Comparison of ENCODE assay signal across 20 cellular contexts in genomic region chr3:149678365-149678948, GRCh38. TPM values are rescaled to one million over a fixed set of nuclear protein-coding genes. Genes with fewer than 3 reads are reported as not detected.
DNase-seq lines count a peak whose midpoint lies in the region; ATAC-seq and TF ChIP-seq lines count a peak whose summit lies in the region.
"Had no signal": no experiment of that assay in that cellular context is flagged by ENCODE, and none has a peak within 500 bp of the region (broad histone marks: within the 10 kb centered on the region; RNA-seq: fewer than 3 reads in every experiment).

No MANE protein-coding gene starts in this region.

- H3K4me1 Mint-ChIP-seq in glutamatergic neuron (ENCODE audit: low read depth, unreplicated experiment), result peaks cover 4% of the 10 kb centered on the region

- H3K27ac ChIP-seq in PC-9 (peak overlapping the region; percentile 45; the same call in 1 of the 2 replicates), gastroesophageal sphincter (no peak overlapping the region)
- H3K27ac ChIP-seq: adrenal gland, left lung, ovary, thyroid gland, VCaP had no signal

- H3K9me3 ChIP-seq in PC-9 (ENCODE audit: insufficient read depth, low read depth) (no peaks in the 10 kb centered on the region; the same call in 1 of the 2 replicates), gastroesophageal sphincter (no peaks in the 10 kb centered on the region)
- H3K9me3 ChIP-seq: adrenal gland, left lung, ovary, thyroid gland had no signal

- H3F3A ChIP-seq in PC-9 (ENCODE audit: insufficient read depth, low read depth), result peaks cover 12% of the 10 kb centered on the region

- H3K4me1 ChIP-seq in PC-9 (replicated peaks; ENCODE audit: insufficient read depth) (peaks cover 17% of the 10 kb centered on the region), gastroesophageal sphincter (no peaks in the 10 kb centered on the region)
- H3K4me1 ChIP-seq: adrenal gland, left lung, thyroid gland had no signal

- in situ Hi-C loops in KBM-7 (cut with MboI; ENCODE audit: low pct_unique_long_range_greater_than_20kb, low sequenced_read_pairs), result no loop called here

- POLR2A ChIA-PET in HEK293T (lab: Yijun Ruan, JAX) (no interaction called here), PC-9 (lab: Charles Lee; ENCODE audit: unreplicated experiment) (interaction anchor here (0.5 kb wide), 1 partner anchor 20 kb away, joined by 5 read pairs; no protein-coding TSS in a partner anchor)

- ATAC-seq in gastroesophageal sphincter, result no peak
- ATAC-seq: left lung had no signal

- H3K27me3 Mint-ChIP-seq in glutamatergic neuron (ENCODE audit: unreplicated experiment), result peaks cover 1% of the 10 kb centered on the region

- peak overlapping the region; percentile 37; the same call in 1 of the 2 replicates for H3K4me2 ChIP-seq in PC-9
- H3K4me2 ChIP-seq: smooth muscle cell had no signal

- CTCF ChIA-PET in HEK293T (lab: Yijun Ruan, JAX), result no interaction called here
- CTCF ChIA-PET in PC-9 (lab: Charles Lee), result no interaction called here

- intact Hi-C loops in PC-9 (cut with micrococcal nuclease; ENCODE audit: unreplicated experiment), result no loop called here

- H3K4me3 ChIP-seq in PC-9, result no peak overlapping the region
- no peak overlapping the region for H3K4me3 ChIP-seq in gastroesophageal sphincter
- H3K4me3 ChIP-seq: adrenal gland, left lung, ovary, smooth muscle cell, thyroid gland had no signal

- no peaks in the 10 kb centered on the region for H3K36me3 Mint-ChIP-seq in glutamatergic neuron (ENCODE audit: unreplicated experiment)

- H4K20me1 ChIP-seq in PC-9 (ENCODE audit: insufficient read depth), result no peaks in the 10 kb centered on the region

- TF ChIP-seq EP300 in gastroesophageal sphincter (IDR thresholded peaks at IDR 0.05), result no peak

- no peak overlapping the region for H3K4me3 Mint-ChIP-seq in glutamatergic neuron (ENCODE audit: unreplicated experiment)
- H3K4me3 Mint-ChIP-seq: activated T-helper 1 cell treated with anti-CD3 and anti-CD28 coated beads, Interleukin-12 subunit alpha, Interleukin-12 subunit beta, Interleukin-2, Interleukin-4 antibody, amounts not matched to agents 30 ng/mL and 10 ng/mL and 1 ng/mL, durations not matched to agents 14 hours and 24 hours and 36 hours had no signal

- TF ChIP-seq CTCF in PC-9 (conservative IDR thresholded peaks at IDR 0.05) (no peak), glutamatergic neuron (IDR thresholded peaks at IDR 0.05; ENCODE audit: partially characterized antibody, unreplicated experiment) (no peak), gastroesophageal sphincter (IDR thresholded peaks at IDR 0.05) (no peak)

- no peaks in the 10 kb centered on the region for H3K79me2 ChIP-seq in PC-9 (ENCODE audit: low read depth)

- no peaks in the 10 kb centered on the region for H3K27me3 ChIP-seq in PC-9 (ENCODE audit: insufficient read depth, low read depth)
- H3K27me3 ChIP-seq in gastroesophageal sphincter, result no peaks in the 10 kb centered on the region
- H3K27me3 ChIP-seq: adrenal gland, left lung, ovary, thyroid gland had no signal

- TF ChIP-seq POLR2A in gastroesophageal sphincter (IDR thresholded peaks at IDR 0.05), result no peak

- BruUV-seq in PC-9 (replicated peaks; lab: Mats Ljungman, UMichigan), result no TSS peak

- H3K27ac Mint-ChIP-seq in glutamatergic neuron (ENCODE audit: unreplicated experiment), result no peak overlapping the region
- H3K27ac Mint-ChIP-seq: activated T-helper 1 cell treated with anti-CD3 and anti-CD28 coated beads, Interleukin-12 subunit alpha, Interleukin-12 subunit beta, Interleukin-2, Interleukin-4 antibody, amounts not matched to agents 30 ng/mL and 10 ng/mL and 1 ng/mL, durations not matched to agents 14 hours and 24 hours and 36 hours had no signal

- DNase-seq in COLO829 (ENCODE audit: low spot score), result peak; percentile 60
- no peak for DNase-seq in HEK293T (ENCODE audit: extremely low spot score)
- peak; percentile 87 to 94 for DNase-seq in PC-9
- peak; percentile 47 for DNase-seq in glutamatergic neuron
- no peak for DNase-seq in NCI-H748 treated with DMSO at 0.1 percent for 48 hours (lab: John Stamatoyannopoulos, UW)
- no peak for DNase-seq in T-helper 9 cell
- no peak for DNase-seq in KBM-7
- DNase-seq: adrenal gland, AML-193, cerebellar nuclear complex, IMR-90, left lung, NCI-H1105 treated with DMSO at 0.1 percent for 48 hours, NCI-H510A, ovary, thyroid gland had no signal

- WGBS in gastroesophageal sphincter (ENCODE audit: low coverage in 1 of 2), 2 donors, result 86 to 97% methylated on average over 5 to 6 of the region's 7 CpGs

- no peak overlapping the region for H2AFZ ChIP-seq in PC-9

- no peaks in the 10 kb centered on the region for H3K9me2 ChIP-seq in PC-9 (ENCODE audit: insufficient read depth)

- no peaks in the 10 kb centered on the region for H3K9me3 Mint-ChIP-seq in glutamatergic neuron (ENCODE audit: unreplicated experiment)
- H3K9me3 Mint-ChIP-seq: activated T-helper 1 cell treated with anti-CD3 and anti-CD28 coated beads, Interleukin-12 subunit alpha, Interleukin-12 subunit beta, Interleukin-2, Interleukin-4 antibody, amounts not matched to agents 30 ng/mL and 10 ng/mL and 1 ng/mL, durations not matched to agents 14 hours and 24 hours and 36 hours had no signal

- H3K36me3 ChIP-seq in PC-9 (ENCODE audit: low read depth) (no peaks in the 10 kb centered on the region), gastroesophageal sphincter (no peaks in the 10 kb centered on the region)
- H3K36me3 ChIP-seq: adrenal gland, left lung, ovary, thyroid gland had no signal

TF ChIP-seq in HEK293T, 16 proteins besides CTCF, POLR2A, EP300 and RAD21:
- no peak for TF ChIP-seq BHLHE40 (IDR thresholded peaks at IDR 0.05; ENCODE audit: borderline replicate concordance)
- TF ChIP-seq, protein P1, sequence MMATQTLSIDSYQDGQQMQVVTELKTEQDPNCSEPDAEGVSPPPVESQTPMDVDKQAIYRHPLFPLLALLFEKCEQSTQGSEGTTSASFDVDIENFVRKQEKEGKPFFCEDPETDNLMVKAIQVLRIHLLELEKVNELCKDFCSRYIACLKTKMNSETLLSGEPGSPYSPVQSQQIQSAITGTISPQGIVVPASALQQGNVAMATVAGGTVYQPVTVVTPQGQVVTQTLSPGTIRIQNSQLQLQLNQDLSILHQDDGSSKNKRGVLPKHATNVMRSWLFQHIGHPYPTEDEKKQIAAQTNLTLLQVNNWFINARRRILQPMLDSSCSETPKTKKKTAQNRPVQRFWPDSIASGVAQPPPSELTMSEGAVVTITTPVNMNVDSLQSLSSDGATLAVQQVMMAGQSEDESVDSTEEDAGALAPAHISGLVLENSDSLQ (IDR thresholded peaks at IDR 0.05), result 0 out of 2 replicates have a peak, but pooled peaks have one; percentile 9

RNA-seq across cellular contexts. Expression of gene WWTR1, which starts 20.6 kb away (rescaled TPM):
- total RNA-seq in PC-9 (2021) (73.5 and 85.3 TPM in 2 replicates), glutamatergic neuron (ENCODE audit: unreplicated experiment) (2.3 TPM), gastroesophageal sphincter (100 to 1,000 TPM; 239 to 482 (median 321) TPM)

Comparison
In these comparisons a context has a peak if more than half of its experiments do, and no peak if none do; other contexts are left out.
1. DNase-seq: peak in COLO829 (single experiment), PC-9 (2 of 2) and glutamatergic neuron (single experiment); none in HEK293T (single experiment), NCI-H748 treated with DMSO at 0.1 percent for 48 hours (single experiment), T-helper 9 cell (single experiment) and KBM-7 (single experiment).
2. RNA of gene WWTR1, which starts 20.6 kb away (total RNA-seq): 239 to 482 TPM in gastroesophageal sphincter and 73.5 to 85.3 TPM in PC-9; 2.3 TPM in glutamatergic neuron (single experiment); every median in the first group is over 10 times any median in the second.